10 cellular contexts compared by ENCODE assay signal in the genomic region with DNA sequence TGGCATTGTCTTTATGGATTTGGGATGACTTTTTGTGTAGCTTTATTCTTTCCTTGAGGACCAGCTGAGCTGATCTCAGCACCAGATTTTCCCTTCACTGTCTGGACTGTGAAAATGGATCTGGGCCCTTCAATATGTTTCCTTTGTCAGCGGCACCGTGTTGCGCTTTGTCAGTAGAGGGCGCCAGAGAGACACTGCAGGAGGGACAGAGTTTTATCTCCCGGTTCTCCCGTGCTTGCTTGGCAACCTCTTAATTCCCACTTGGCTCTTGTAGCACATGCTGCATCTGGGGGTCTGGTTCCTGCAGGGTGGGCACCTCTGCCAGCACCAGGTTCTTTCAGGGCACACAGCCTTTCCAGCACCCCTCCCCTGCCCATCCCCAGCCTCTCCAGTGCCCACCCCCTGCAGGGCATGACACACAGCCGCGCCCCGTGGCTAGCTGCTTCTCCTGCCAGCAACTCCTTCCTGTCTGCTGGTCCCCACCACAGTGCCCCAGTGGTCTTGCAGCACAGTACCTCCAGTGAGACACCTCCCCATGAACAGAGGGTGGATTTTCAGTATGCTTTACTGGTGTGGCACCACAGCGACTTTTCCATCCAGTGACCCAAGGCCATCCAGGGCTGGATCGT. TPM values are rescaled to one million over a fixed set of nuclear protein-coding genes. Genes with fewer than 3 reads are reported as not detected.
DNase-seq lines count a peak whose midpoint lies in the region; ATAC-seq and TF ChIP-seq lines count a peak whose summit lies in the region.
"Had no signal": no experiment of that assay in that cellular context is flagged by ENCODE, and none has a peak within 500 bp of the region (broad histone marks: within the 10 kb centered on the region; RNA-seq: fewer than 3 reads in every experiment).

No MANE protein-coding gene starts in this region.

- H3K4me1 ChIP-seq in SK-N-SH (ENCODE audit: control insufficient read depth in 1 of 2, insufficient read depth in 2 of 2, low read depth in 1 of 2, low read length in 1 of 2), result no peaks in the 10 kb centered on the region
- H3K4me1 ChIP-seq in esophagus squamous epithelium, result peaks cover 0 to 8% (median 0%) of the 10 kb centered on the region in 3 donors
- peaks cover 4% of the 10 kb centered on the region for H3K4me1 ChIP-seq in lower lobe of right lung

- TF ChIP-seq RAD21 in SK-N-SH (IDR thresholded peaks at IDR 0.05; ENCODE audit: low read length), result no peak

- no peak overlapping the region for H3K27ac Mint-ChIP-seq in mesothelial cell of epicardium

- H2AFZ ChIP-seq in SK-N-SH (ENCODE audit: low read depth), result no peak overlapping the region

- no peak overlapping the region for H3K4me3 Mint-ChIP-seq in mesothelial cell of epicardium

- H3K4me3 ChIP-seq in SK-N-SH (ENCODE audit: low read depth in 2 of 2, low read length in 1 of 2), result no peak overlapping the region
- H3K4me3 ChIP-seq in esophagus squamous epithelium, result no peak overlapping the region
- H3K4me3 ChIP-seq in lower lobe of right lung, result no peak overlapping the region
- H3K4me3 ChIP-seq: cardiac muscle cell had no signal

- peaks cover 8% of the 10 kb centered on the region for H3K9me3 Mint-ChIP-seq in mesothelial cell of epicardium

- POLR2A ChIA-PET in SK-N-SH (lab: Yijun Ruan, JAX), result no interaction called here

- H3K9me3 ChIP-seq in SK-N-SH (no peaks in the 10 kb centered on the region), esophagus squamous epithelium (peaks cover 0 to 10% (median 8%) of the 10 kb centered on the region in 3 donors), lower lobe of right lung (peaks cover 11% of the 10 kb centered on the region)

- no peak for TF ChIP-seq POLR2A in esophagus squamous epithelium (IDR thresholded peaks at IDR 0.05)

- no peak for DNase-seq in SK-N-SH
- DNase-seq in HT1080 (ENCODE audit: low read depth), result peak; percentile 36
- peak; percentile 18 to 48 for DNase-seq in activated CD4-positive, alpha-beta T cell treated with anti-CD3 and anti-CD28 coated beads, Interleukin-2, amount 50 U/mL, for 48 hours
- DNase-seq in mesothelial cell of epicardium (ENCODE audit: low spot score in 2 of 2, unreplicated experiment in 2 of 2), result no peak
- no peak for DNase-seq in esophagus squamous epithelium (lab: John Stamatoyannopoulos, UW)
- DNase-seq in lower lobe of right lung, result no peak

- H3K4me1 Mint-ChIP-seq in mesothelial cell of epicardium, result no peaks in the 10 kb centered on the region

- ATAC-seq in SK-N-SH treated with all-trans-retinoic acid at 6 μM for 48 hours (no peak), HG03280 (IDR thresholded peaks at IDR 0.05; ENCODE audit: unreplicated experiment) (no peak), lower lobe of right lung (no peak)

- no peak overlapping the region for H3K9ac ChIP-seq in SK-N-SH

- H3K27me3 Mint-ChIP-seq in mesothelial cell of epicardium (ENCODE audit: low read depth), result peaks cover 14% of the 10 kb centered on the region

- no peaks in the 10 kb centered on the region for H3K36me3 Mint-ChIP-seq in mesothelial cell of epicardium

- no peak for TF ChIP-seq EP300 in SK-N-SH (IDR thresholded peaks at IDR 0.05; ENCODE audit: borderline replicate concordance in 1 of 2, low read depth in 1 of 2, low read length in 1 of 2)

- no peaks in the 10 kb centered on the region for H4K20me1 ChIP-seq in SK-N-SH (ENCODE audit: insufficient read depth)

- H3K36me3 ChIP-seq in SK-N-SH (replicated peaks in 1 of 2; ENCODE audit: control insufficient read depth in 1 of 2, insufficient read depth in 2 of 2, low read length in 1 of 2), result no peaks in the 10 kb centered on the region
- no peaks in the 10 kb centered on the region for H3K36me3 ChIP-seq in esophagus squamous epithelium
- H3K36me3 ChIP-seq in lower lobe of right lung, result no peaks in the 10 kb centered on the region
- H3K36me3 ChIP-seq: cardiac muscle cell had no signal

- no peak overlapping the region for H3K27ac ChIP-seq in SK-N-SH (ENCODE audit: low read depth in 2 of 2, low read length in 1 of 2)
- H3K27ac ChIP-seq in esophagus squamous epithelium, result no peak overlapping the region
- H3K27ac ChIP-seq in lower lobe of right lung, result no peak overlapping the region
- H3K27ac ChIP-seq: cardiac muscle cell had no signal

- CTCF ChIA-PET in SK-N-SH (lab: Yijun Ruan, JAX), result interaction anchor here (1.3 kb wide), 1 partner anchor 195 kb away, joined by 4 read pairs; no protein-coding TSS in a partner anchor

- H3K27me3 ChIP-seq in SK-N-SH (ENCODE audit: insufficient read depth) (no peaks in the 10 kb centered on the region), esophagus squamous epithelium (peaks cover 0 to 21% (median 0%) of the 10 kb centered on the region in 4 donors), lower lobe of right lung (ENCODE audit: low read depth) (peaks cover 11% of the 10 kb centered on the region)
- H3K27me3 ChIP-seq: cardiac muscle cell had no signal

- peak; percentile 38 for TF ChIP-seq CTCF in SK-N-SH (IDR thresholded peaks at IDR 0.05)
- peak; percentile 23 for TF ChIP-seq CTCF in mesothelial cell of epicardium (IDR thresholded peaks at IDR 0.05; ENCODE audit: unreplicated experiment)
- TF ChIP-seq CTCF in esophagus squamous epithelium (IDR thresholded peaks at IDR 0.05), result peak in 2 of 6 experiments; percentile 9 to 52
- TF ChIP-seq CTCF in lower lobe of right lung (IDR thresholded peaks at IDR 0.05), result no peak

- intact Hi-C loops in esophagus squamous epithelium (cut with DNase I) (loop anchor here (10.0 kb wide), 1 partner anchor 591 kb away; a partner anchor contains a TSS), lower lobe of right lung (cut with DNase I) (no loop called here)

- peaks cover 3% of the 10 kb centered on the region for H3F3A ChIP-seq in SK-N-SH (replicated peaks; ENCODE audit: insufficient read depth)

- 46% methylated on average over 11 of the region's 11 CpGs for WGBS in SK-N-SH (ENCODE audit: low lambda C conversion rate)
- WGBS in esophagus squamous epithelium, 2 donors, result 54 to 56% methylated on average over 8 to 9 of the region's 11 CpGs

- H3K9me2 ChIP-seq in SK-N-SH, result no peaks in the 10 kb centered on the region

- H3K4me2 ChIP-seq in SK-N-SH, result no peak overlapping the region

- no peaks in the 10 kb centered on the region for H3K79me2 ChIP-seq in SK-N-SH (ENCODE audit: insufficient read depth)

TF ChIP-seq in SK-N-SH, 30 proteins besides CTCF, POLR2A, EP300 and RAD21 (continues in another document):
- TF ChIP-seq CHD2 (IDR thresholded peaks at IDR 0.05; ENCODE audit: low read length, partially characterized antibody), result no peak
- TF ChIP-seq GATA2 (CRISPR knock-in tag; IDR thresholded peaks at IDR 0.05), result no peak
- TF ChIP-seq MXI1 (IDR thresholded peaks at IDR 0.05; ENCODE audit: low read depth, low read length), result no peak
- TF ChIP-seq, protein P1, sequence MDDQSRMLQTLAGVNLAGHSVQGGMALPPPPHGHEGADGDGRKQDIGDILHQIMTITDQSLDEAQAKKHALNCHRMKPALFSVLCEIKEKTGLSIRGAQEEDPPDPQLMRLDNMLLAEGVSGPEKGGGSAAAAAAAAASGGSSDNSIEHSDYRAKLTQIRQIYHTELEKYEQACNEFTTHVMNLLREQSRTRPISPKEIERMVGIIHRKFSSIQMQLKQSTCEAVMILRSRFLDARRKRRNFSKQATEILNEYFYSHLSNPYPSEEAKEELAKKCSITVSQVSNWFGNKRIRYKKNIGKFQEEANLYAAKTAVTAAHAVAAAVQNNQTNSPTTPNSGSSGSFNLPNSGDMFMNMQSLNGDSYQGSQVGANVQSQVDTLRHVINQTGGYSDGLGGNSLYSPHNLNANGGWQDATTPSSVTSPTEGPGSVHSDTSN (IDR thresholded peaks at IDR 0.05), result no peak
- TF ChIP-seq YY1 (IDR thresholded peaks at IDR 0.05; ENCODE audit: low read depth), result no peak
- TF ChIP-seq, protein P2, sequence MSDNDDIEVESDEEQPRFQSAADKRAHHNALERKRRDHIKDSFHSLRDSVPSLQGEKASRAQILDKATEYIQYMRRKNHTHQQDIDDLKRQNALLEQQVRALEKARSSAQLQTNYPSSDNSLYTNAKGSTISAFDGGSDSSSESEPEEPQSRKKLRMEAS (IDR thresholded peaks at IDR 0.05; ENCODE audit: low read depth), result no peak
- TF ChIP-seq ELF1 (IDR thresholded peaks at IDR 0.05), result no peak
- no peak for TF ChIP-seq TAF1 (IDR thresholded peaks at IDR 0.05; ENCODE audit: borderline replicate concordance, low read depth, low read length)
- TF ChIP-seq JUND (IDR thresholded peaks at IDR 0.05), result no peak
- no peak for TF ChIP-seq SMC3 (IDR thresholded peaks at IDR 0.05; ENCODE audit: low read depth, low read length)

TF ChIP-seq in SK-N-SH treated with all-trans-retinoic acid at 6 μM for 48 hours, 23 proteins besides CTCF, POLR2A, EP300 and RAD21 (continues in another document):
- TF ChIP-seq ZNF70 (CRISPR knock-in tag; IDR thresholded peaks at IDR 0.05), result no peak
- TF ChIP-seq ISL1 (CRISPR knock-in tag; IDR thresholded peaks at IDR 0.05), result no peak
- no peak for TF ChIP-seq TCF4 (CRISPR knock-in tag; IDR thresholded peaks at IDR 0.05; ENCODE audit: borderline replicate concordance)
- TF ChIP-seq, protein P3, sequence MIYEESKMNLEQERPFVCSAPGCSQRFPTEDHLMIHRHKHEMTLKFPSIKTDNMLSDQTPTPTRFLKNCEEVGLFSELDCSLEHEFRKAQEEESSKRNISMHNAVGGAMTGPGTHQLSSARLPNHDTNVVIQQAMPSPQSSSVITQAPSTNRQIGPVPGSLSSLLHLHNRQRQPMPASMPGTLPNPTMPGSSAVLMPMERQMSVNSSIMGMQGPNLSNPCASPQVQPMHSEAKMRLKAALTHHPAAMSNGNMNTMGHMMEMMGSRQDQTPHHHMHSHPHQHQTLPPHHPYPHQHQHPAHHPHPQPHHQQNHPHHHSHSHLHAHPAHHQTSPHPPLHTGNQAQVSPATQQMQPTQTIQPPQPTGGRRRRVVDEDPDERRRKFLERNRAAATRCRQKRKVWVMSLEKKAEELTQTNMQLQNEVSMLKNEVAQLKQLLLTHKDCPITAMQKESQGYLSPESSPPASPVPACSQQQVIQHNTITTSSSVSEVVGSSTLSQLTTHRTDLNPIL (CRISPR knock-in tag; IDR thresholded peaks at IDR 0.05; ENCODE audit: low read depth), result no peak
- TF ChIP-seq ESRRG (CRISPR knock-in tag; IDR thresholded peaks at IDR 0.05), result no peak
- TF ChIP-seq ZC3H10 (CRISPR knock-in tag; IDR thresholded peaks at IDR 0.05), result no peak
- no peak for TF ChIP-seq ZFP3 (CRISPR knock-in tag; IDR thresholded peaks at IDR 0.05)
- TF ChIP-seq BACH2 (CRISPR knock-in tag; IDR thresholded peaks at IDR 0.05; ENCODE audit: borderline replicate concordance), result no peak
- no peak for TF ChIP-seq ZNF565 (CRISPR knock-in tag; conservative IDR thresholded peaks at IDR 0.05; ENCODE audit: low read depth)

RNA-seq across cellular contexts. Expression of a gene that starts 19.6 kb away (rescaled TPM):
- polyA plus RNA-seq in SK-N-SH (2012; rRNA removed), result not detected in 2 replicates
- not detected in 2 replicates for polyA plus RNA-seq in SK-N-SH (2012; cell fraction: cytosol; rRNA removed)
- not detected in 2 replicates for polyA plus RNA-seq in SK-N-SH (2012; cell fraction: nucleus; rRNA removed)
- total RNA-seq in HT1080 (2014; rRNA removed; shearing (Covaris generic)), result not detected in 2 replicates
- not detected in 2 replicates for polyA plus RNA-seq in HT1080 (2015; cell fraction: cytosol; rRNA removed)
- not detected in 2 replicates for polyA plus RNA-seq in HT1080 (2015; cell fraction: nucleus; rRNA removed)
- total RNA-seq in mesothelial cell of epicardium, result not detected in 3 replicates
- not detected for total RNA-seq in esophagus squamous epithelium
- total RNA-seq in lower lobe of right lung, result not detected
- total RNA-seq: cardiac muscle cell, urinary bladder had no signal
- polyA plus RNA-seq: cardiac muscle cell, urinary bladder had no signal

Comparison
In these comparisons a context has a peak if more than half of its experiments do, and no peak if none do; other contexts are left out.
1. DNase-seq: peak in HT1080 (single experiment) and activated CD4-positive, alpha-beta T cell treated with anti-CD3 and anti-CD28 coated beads, Interleukin-2, amount 50 U/mL, for 48 hours (2 of 2); none in SK-N-SH (single experiment), mesothelial cell of epicardium (0 of 2), esophagus squamous epithelium (single experiment) and lower lobe of right lung (single experiment).